Comparison of ENCODE assay signal across 15 cellular contexts in the genomic region with DNA sequence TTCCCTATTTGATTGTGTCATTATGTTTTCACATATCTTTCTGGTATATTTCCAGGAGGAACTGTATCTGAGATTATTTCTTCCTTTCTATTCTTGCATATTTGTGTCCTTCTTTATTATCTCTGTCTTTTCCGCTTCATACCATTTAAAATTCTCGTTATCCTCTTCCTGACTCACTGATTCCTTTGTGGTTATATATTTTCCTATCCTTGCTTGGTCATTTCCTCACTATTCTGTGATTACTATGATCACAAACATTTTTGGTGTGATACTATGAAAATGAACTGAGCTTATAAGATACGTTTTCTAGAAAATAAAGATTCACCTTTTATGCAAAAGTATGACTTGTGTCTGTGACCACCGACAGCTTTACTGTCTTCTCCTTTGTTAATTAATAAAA. TPM values are rescaled to one million over a fixed set of nuclear protein-coding genes. Genes with fewer than 3 reads are reported as not detected.
"Had no signal": no experiment of that assay in that cellular context is flagged by ENCODE, and none has a peak within 500 bp of the region (broad histone marks: within the 10 kb centered on the region; RNA-seq: fewer than 3 reads in every experiment).

No MANE protein-coding gene starts in this region.

- H3K9me3 ChIP-seq: psoas muscle, sigmoid colon, thyroid gland had no signal

- DNase-seq: activated CD4-positive, CD25-positive, alpha-beta regulatory T cell treated with anti-CD3 and anti-CD28 coated beads, Interleukin-2, amount 50 U/mL, for 72 hours; activated naive CD4-positive, alpha-beta T cell treated with Interleukin-2 at 50 U/mL for 16 hours; activated naive CD8-positive, alpha-beta T cell treated with anti-CD3 and anti-CD28 coated beads, Interleukin-2, amount 50 U/mL, for 24 hours; activated T-cell treated with anti-CD3 and anti-CD28 coated beads for 4 hours; hippocampal formation; kidney glomerular epithelial cell; nucleus accumbens; psoas muscle; sigmoid colon; thyroid gland had no signal

- H3K4me3 ChIP-seq: cardiac muscle cell, psoas muscle, sigmoid colon, thyroid gland had no signal

- H3K27me3 ChIP-seq: cardiac muscle cell, sigmoid colon, thyroid gland had no signal

- H3K4me1 ChIP-seq: psoas muscle, sigmoid colon, thyroid gland had no signal

- H3K36me3 ChIP-seq: cardiac muscle cell, sigmoid colon, thyroid gland had no signal

- ATAC-seq: activated naive CD8-positive, alpha-beta T cell treated with anti-CD3 and anti-CD28 coated beads, Interleukin-2, amount 50 U/mL, for 24 hours; activated T-helper 17 cell treated with anti-CD3 and anti-CD28 coated beads, Interleukin-2, amount 50 U/mL, for 72 hours; esophagus mucosa; psoas muscle; stimulated activated memory B cell treated with anti-CD40 and anti-IgM and Interleukin-4, amounts not matched to agents 10 μg/mL and 1 μg/mL and 100 μg/mL, for 72 hours had no signal

- H3K27ac ChIP-seq: cardiac muscle cell, psoas muscle, sigmoid colon, thyroid gland had no signal

RNA-seq across cellular contexts. Expression of gene MYCT1, which starts 26.6 kb away (rescaled TPM):
- total RNA-seq: activated CD8-positive, alpha-beta memory T cell treated with anti-CD3 and anti-CD28 coated beads for 36 hours; activated T-helper 17 cell treated with anti-CD3 and anti-CD28 coated beads, Interleukin-2, amount 50 U/mL, for 72 hours had no signal
- polyA plus RNA-seq: cardiac muscle cell had no signal
